In the genomic region with DNA sequence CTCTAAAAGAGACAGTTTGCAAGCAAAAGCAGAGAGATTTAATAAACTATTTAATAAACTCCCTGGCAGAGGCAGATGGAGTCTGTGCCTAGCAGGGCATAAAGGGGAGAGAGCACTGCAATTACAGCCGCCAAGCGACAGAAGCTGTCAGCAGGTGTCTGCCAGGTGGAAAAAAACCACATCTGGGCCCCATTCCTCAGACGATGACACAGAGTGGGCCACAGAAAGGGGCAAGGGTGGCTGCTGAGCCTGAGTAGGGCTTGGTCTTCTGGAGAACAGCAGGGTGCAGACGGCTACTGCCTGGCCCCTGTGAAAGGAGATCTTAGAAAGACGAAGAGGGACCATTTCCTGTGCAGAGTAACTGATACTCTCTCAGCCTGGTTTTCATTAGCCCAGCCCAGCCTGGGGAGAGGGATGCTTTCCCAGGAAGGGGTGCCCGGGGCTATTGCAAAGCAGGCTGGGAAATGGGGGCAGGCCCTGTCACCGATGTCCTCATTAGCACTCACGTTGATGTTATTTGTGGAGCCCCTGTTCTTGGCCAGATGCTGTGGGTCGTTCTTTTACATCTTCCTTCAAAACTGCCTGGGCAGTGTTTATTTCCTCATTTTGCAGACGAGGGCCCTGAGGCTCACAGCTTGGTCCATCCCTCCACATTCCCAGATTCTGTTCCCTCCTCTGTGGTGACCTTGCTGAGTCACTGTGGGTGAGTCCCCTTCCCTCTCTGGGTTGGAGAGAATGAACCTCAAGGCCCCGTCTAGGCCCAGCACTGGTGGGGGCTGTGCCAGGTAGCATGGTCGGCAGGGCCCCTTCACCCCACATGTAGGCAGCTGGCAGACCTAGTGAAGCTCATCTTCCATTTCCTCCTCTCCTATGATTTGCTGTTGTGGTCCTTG, we compare ENCODE assay signal across 9 cellular contexts.
DNase-seq lines count a peak whose midpoint lies in the region; ATAC-seq lines count a peak whose summit lies in the region.
"Had no signal": no experiment of that assay in that cellular context is flagged by ENCODE, and none has a peak within 500 bp of the region (broad histone marks: within the 10 kb centered on the region; RNA-seq: fewer than 3 reads in every experiment).

No MANE protein-coding gene starts in this region.

- peaks cover 38% of the 10 kb centered on the region for H3K27me3 Mint-ChIP-seq in activated T-helper 17 cell treated with anti-CD3 and anti-CD28 coated beads, Interleukin-2, amount 50 U/mL, for 72 hours

- H3K4me1 Mint-ChIP-seq in activated T-helper 17 cell treated with anti-CD3 and anti-CD28 coated beads, Interleukin-2, amount 50 U/mL, for 72 hours = peaks cover 15% of the 10 kb centered on the region
- H3K4me1 Mint-ChIP-seq: memory B cell had no signal

- no peaks in the 10 kb centered on the region for H3K36me3 Mint-ChIP-seq in activated T-helper 17 cell treated with anti-CD3 and anti-CD28 coated beads, Interleukin-2, amount 50 U/mL, for 72 hours (ENCODE audit: low read depth)
- H3K36me3 Mint-ChIP-seq: memory B cell had no signal

- DNase-seq in DMS 273 treated with DMSO at 0.1 percent for 48 hours (lab: John Stamatoyannopoulos, UW) = peak; percentile 6
- DNase-seq in NAMALWA (ENCODE audit: low spot score) = peak; percentile 24
- DNase-seq in head of caudate nucleus = no peak
- no peak for DNase-seq in midbrain (lab: John Stamatoyannopoulos, UW)

- no peaks in the 10 kb centered on the region for H3K9me3 ChIP-seq in mesodermal cell (ENCODE audit: control insufficient read depth, low read length)

- peak overlapping the region; percentile 92 for H3K27ac ChIP-seq in mesodermal cell (ENCODE audit: low read depth, low read length, severe bottlenecking)

- intact Hi-C loops in head of caudate nucleus (cut with DNase I) = no loop called here

- H3K4me3 ChIP-seq in mesodermal cell (ENCODE audit: extremely low read depth, insufficient read depth, low read length, poor library complexity, severe bottlenecking) = no peak overlapping the region

- peak overlapping the region; percentile 25 for H3K4me3 Mint-ChIP-seq in activated T-helper 17 cell treated with anti-CD3 and anti-CD28 coated beads, Interleukin-2, amount 50 U/mL, for 72 hours
- H3K4me3 Mint-ChIP-seq: memory B cell had no signal

- 50 to 55% methylated on average over 9 to 10 of the region's 12 CpGs for WGBS in mesodermal cell (ENCODE audit: insufficient coverage in 2 of 2), 2 experiments

- no peak for ATAC-seq in activated T-helper 17 cell treated with anti-CD3 and anti-CD28 coated beads, Interleukin-2, amount 50 U/mL, for 72 hours (replicated peaks)
- ATAC-seq in HG03095 (IDR thresholded peaks at IDR 0.05; ENCODE audit: unreplicated experiment) (no peak), HG03432 (IDR thresholded peaks at IDR 0.05; ENCODE audit: unreplicated experiment) (no peak)

- H3K27ac Mint-ChIP-seq in activated T-helper 17 cell treated with anti-CD3 and anti-CD28 coated beads, Interleukin-2, amount 50 U/mL, for 72 hours = peak overlapping the region; percentile 84
- H3K27ac Mint-ChIP-seq: memory B cell had no signal

- peaks cover 34% of the 10 kb centered on the region for H3K4me1 ChIP-seq in mesodermal cell (ENCODE audit: control insufficient read depth, insufficient read depth, low read length, poor library complexity, severe bottlenecking)

- no peaks in the 10 kb centered on the region for H3K9me3 Mint-ChIP-seq in activated T-helper 17 cell treated with anti-CD3 and anti-CD28 coated beads, Interleukin-2, amount 50 U/mL, for 72 hours
- H3K9me3 Mint-ChIP-seq: memory B cell had no signal

- H3K36me3 ChIP-seq in mesodermal cell (ENCODE audit: control insufficient read depth, insufficient read depth, low read length) = no peaks in the 10 kb centered on the region

Comparison
In these comparisons a context has a peak if more than half of its experiments do, and no peak if none do; other contexts are left out.
1. DNase-seq: peak in DMS 273 treated with DMSO at 0.1 percent for 48 hours (single experiment) and NAMALWA (single experiment); none in head of caudate nucleus (0 of 42) and midbrain (single experiment).